Comparison of ENCODE assay signal across 15 cellular contexts in genomic region chr21:36145259-36145658, GRCh38. TPM values are rescaled to one million over a fixed set of nuclear protein-coding genes. Genes with fewer than 3 reads are reported as not detected.
"Had no signal": no experiment of that assay in that cellular context is flagged by ENCODE, and none has a peak within 500 bp of the region (broad histone marks: within the 10 kb centered on the region; RNA-seq: fewer than 3 reads in every experiment).

No MANE protein-coding gene starts in this region.

- H3K27me3 Mint-ChIP-seq: activated naive CD4-positive, alpha-beta T cell treated with anti-CD3 and anti-CD28 coated beads, Interleukin-2, amount 50 U/mL, for 24 hours; activated T-helper 17 cell treated with anti-CD3 and anti-CD28 coated beads, Interleukin-2, amount 50 U/mL, for 72 hours; natural killer cell treated with Interleukin-12 subunit alpha and Interleukin-12 subunit beta and Interleukin-15 and Interleukin-18, amount 100 ng/mL, for 72 hours; type B pancreatic cell had no signal

- H3K4me3 Mint-ChIP-seq: activated naive CD4-positive, alpha-beta T cell treated with anti-CD3 and anti-CD28 coated beads, Interleukin-2, amount 50 U/mL, for 24 hours; activated T-helper 17 cell treated with anti-CD3 and anti-CD28 coated beads, Interleukin-2, amount 50 U/mL, for 72 hours; immature natural killer cell; natural killer cell treated with Interleukin-12 subunit alpha and Interleukin-12 subunit beta and Interleukin-15 and Interleukin-18, amount 100 ng/mL, for 72 hours; type B pancreatic cell had no signal

- ATAC-seq: activated T-helper 17 cell treated with anti-CD3 and anti-CD28 coated beads, Interleukin-2, amount 50 U/mL, for 72 hours; gastrocnemius medialis; heart left ventricle; natural killer cell treated with Interleukin-12 subunit alpha and Interleukin-12 subunit beta and Interleukin-15 and Interleukin-18, amount 100 ng/mL, for 72 hours; right cardiac atrium had no signal

- H3K9me3 Mint-ChIP-seq: activated naive CD4-positive, alpha-beta T cell treated with anti-CD3 and anti-CD28 coated beads, Interleukin-2, amount 50 U/mL, for 24 hours; activated T-helper 17 cell treated with anti-CD3 and anti-CD28 coated beads, Interleukin-2, amount 50 U/mL, for 72 hours; immature natural killer cell; natural killer cell treated with Interleukin-12 subunit alpha and Interleukin-12 subunit beta and Interleukin-15 and Interleukin-18, amount 100 ng/mL, for 72 hours; type B pancreatic cell had no signal

- DNase-seq: brain microvascular endothelial cell; gastrocnemius medialis; heart left ventricle; immature natural killer cell; mesenchymal stem cell; occipital lobe; right cardiac atrium; stimulated activated CD4-positive, alpha-beta T cell treated with anti-CD3 and anti-CD28 coated beads, Interleukin-15, amount 100 ng/mL, for 24 hours; stimulated activated CD4-positive, alpha-beta T cell treated with anti-CD3 and anti-CD28 coated beads, Interleukin-4, amount 100 ng/mL, for 1 hour; T-helper 9 cell had no signal

- H3K36me3 Mint-ChIP-seq: immature natural killer cell; natural killer cell treated with Interleukin-12 subunit alpha and Interleukin-12 subunit beta and Interleukin-15 and Interleukin-18, amount 100 ng/mL, for 72 hours; type B pancreatic cell had no signal

- H3K27ac Mint-ChIP-seq: activated T-helper 17 cell treated with anti-CD3 and anti-CD28 coated beads, Interleukin-2, amount 50 U/mL, for 72 hours; immature natural killer cell; natural killer cell treated with Interleukin-12 subunit alpha and Interleukin-12 subunit beta and Interleukin-15 and Interleukin-18, amount 100 ng/mL, for 72 hours; progenitor cell of endocrine pancreas; type B pancreatic cell had no signal

RNA-seq across cellular contexts. Expression of gene CBR3, which starts 10.4 kb away (rescaled TPM):
- total RNA-seq: progenitor cell of endocrine pancreas had no signal
